ENCODE assay signal across 35 cellular contexts in genomic region chr16:86480444-86480843, GRCh38. TPM values are rescaled to one million over a fixed set of nuclear protein-coding genes. Genes with fewer than 3 reads are reported as not detected.
DNase-seq lines count a peak whose midpoint lies in the region; TF ChIP-seq lines count a peak whose summit lies in the region.
"Had no signal": no experiment of that assay in that cellular context is flagged by ENCODE, and none has a peak within 500 bp of the region (broad histone marks: within the 10 kb centered on the region; RNA-seq: fewer than 3 reads in every experiment).

No MANE protein-coding gene starts in this region.

- no peaks in the 10 kb centered on the region for H3K9me3 ChIP-seq in hepatocyte (ENCODE audit: low read depth)
- H3K9me3 ChIP-seq: MG63, SK-N-SH had no signal

- no peak overlapping the region for H3K4me3 ChIP-seq in hepatocyte
- no peak overlapping the region for H3K4me3 ChIP-seq in urinary bladder (ENCODE audit: low read depth, low read length)
- H3K4me3 ChIP-seq: BLaER1, cardiac muscle cell, coronary artery, heart right ventricle, MG63, PC-9, suprapubic skin, uterus had no signal

- H3K27me3 Mint-ChIP-seq in osteocyte (ENCODE audit: unreplicated experiment) = peaks cover 62% of the 10 kb centered on the region

- DNase-seq in amygdala (lab: John Stamatoyannopoulos, UW) = peak in 32 of 56 donors; percentile 2 to 69 (median 22)
- DNase-seq in hepatocyte (ENCODE audit: low spot score) = no peak
- peak; percentile 81 for DNase-seq in pons (ENCODE audit: low spot score)
- DNase-seq in HK-2 (ENCODE audit: unreplicated experiment) = no peak
- DNase-seq in stimulated activated CD4-positive, alpha-beta T cell treated with anti-CD3 and anti-CD28 coated beads, Interleukin-2, amount 100 ng/mL, for 48 hours = no peak
- no peak for DNase-seq in osteocyte (ENCODE audit: extremely low spot score, unreplicated experiment)
- DNase-seq: ACHN; activated CD4-positive, alpha-beta T cell treated with anti-CD3 and anti-CD28 coated beads, Interleukin-2, amount 50 U/mL, for 1 hour; activated effector memory CD4-positive, alpha-beta T cell treated with anti-CD3 and anti-CD28 coated beads, Interleukin-2, amount 50 U/mL, for 16 hours; activated T-cell treated with anti-CD3 and anti-CD28 coated beads, Interleukin-2, amount 50 U/mL, for 1 hour; DMS153; effector memory CD8-positive, alpha-beta T cell; heart right ventricle; left colon; MG63; NCI-H1105 treated with DMSO at 0.1 percent for 48 hours; NCI-H2029; NCI-H2227 treated with DMSO at 0.1 percent for 48 hours; NCI-H526 treated with DMSO at 0.1 percent for 48 hours; PC-9; SK-N-SH; stimulated activated CD4-positive, alpha-beta T cell treated with anti-CD3 and anti-CD28 coated beads, Interleukin-4, amount 100 ng/mL, for 24 hours; uterus had no signal

- H3K36me3 ChIP-seq in hepatocyte (replicated peaks; ENCODE audit: insufficient read depth, low read depth) (no peaks in the 10 kb centered on the region), urinary bladder (ENCODE audit: insufficient read depth) (no peaks in the 10 kb centered on the region)
- H3K36me3 ChIP-seq: BLaER1, cardiac muscle cell, heart right ventricle, suprapubic skin, uterus had no signal

- H3K4me3 Mint-ChIP-seq in osteocyte (ENCODE audit: unreplicated experiment) = no peak overlapping the region
- H3K4me3 Mint-ChIP-seq: activated naive CD8-positive, alpha-beta T cell; effector memory CD8-positive, alpha-beta T cell; memory B cell; neural crest cell; WTC11 had no signal

- H3K27ac Mint-ChIP-seq in osteocyte (ENCODE audit: unreplicated experiment) = no peak overlapping the region
- H3K27ac Mint-ChIP-seq: activated naive CD8-positive, alpha-beta T cell; effector memory CD8-positive, alpha-beta T cell; memory B cell; WTC11 had no signal

- no peak overlapping the region for H2AFZ ChIP-seq in hepatocyte
- H2AFZ ChIP-seq: PC-9 had no signal

- H3K9me3 Mint-ChIP-seq in osteocyte (ENCODE audit: unreplicated experiment) = no peaks in the 10 kb centered on the region
- H3K9me3 Mint-ChIP-seq: effector memory CD8-positive, alpha-beta T cell had no signal

- no peaks in the 10 kb centered on the region for H3K36me3 Mint-ChIP-seq in osteocyte (ENCODE audit: unreplicated experiment)
- H3K36me3 Mint-ChIP-seq: activated naive CD8-positive, alpha-beta T cell; memory B cell had no signal

- no peak overlapping the region for H3K4me2 ChIP-seq in hepatocyte
- H3K4me2 ChIP-seq: BLaER1, KMS-11, PC-9, SK-N-SH had no signal

- H3K4me1 ChIP-seq in hepatocyte (ENCODE audit: insufficient read depth) (peaks cover 3% of the 10 kb centered on the region), urinary bladder (ENCODE audit: insufficient read depth) (no peaks in the 10 kb centered on the region)
- H3K4me1 ChIP-seq: BLaER1, uterus had no signal

- 73% methylated on average over 15 of the region's 15 CpGs for WGBS in hepatocyte (ENCODE audit: low lambda C conversion rate, missing lambda C conversion rate)
- 42% methylated on average over 15 of the region's 15 CpGs for WGBS in urinary bladder

- H3K27ac ChIP-seq in hepatocyte (peak overlapping the region; percentile 12), urinary bladder (ENCODE audit: low read depth) (peak overlapping the region; percentile 64)
- H3K27ac ChIP-seq: BLaER1, cardiac muscle cell, coronary artery, heart right ventricle, HL-60, KMS-11, PC-9, suprapubic skin, uterus had no signal

- peaks cover 4% of the 10 kb centered on the region for H4K20me1 ChIP-seq in hepatocyte (ENCODE audit: insufficient read depth, poor library complexity, severe bottlenecking)
- H4K20me1 ChIP-seq: BLaER1 had no signal

- TF ChIP-seq CTCF in hepatocyte (IDR thresholded peaks at IDR 0.05; ENCODE audit: poor library complexity) (no peak), osteocyte (IDR thresholded peaks at IDR 0.05) (no peak)

- peaks cover 8% of the 10 kb centered on the region for H3K27me3 ChIP-seq in hepatocyte
- H3K27me3 ChIP-seq: MG63 had no signal

- no peaks in the 10 kb centered on the region for H3K9me2 ChIP-seq in hepatocyte (replicated peaks; ENCODE audit: insufficient read depth)
- H3K9me2 ChIP-seq: SK-N-SH had no signal

- peaks cover 3% of the 10 kb centered on the region for H3K79me2 ChIP-seq in hepatocyte

- peaks cover 8% of the 10 kb centered on the region for H3K4me1 Mint-ChIP-seq in osteocyte (ENCODE audit: unreplicated experiment)
- H3K4me1 Mint-ChIP-seq: memory B cell had no signal

RNA-seq across cellular contexts. Expression of gene FOXF1, which starts 29.9 kb away (rescaled TPM):
- total RNA-seq in hepatocyte (23.7 and 26.8 TPM in 2 replicates), urinary bladder (28.9 TPM), osteocyte (not detected in 2 replicates)
- polyA plus RNA-seq in hepatocyte (30.0 and 37.4 TPM in 2 replicates), urinary bladder (83.3 TPM)
- total RNA-seq: neural crest cell; PC-9; T-helper 1 cell treated with Interleukin-12 subunit alpha and Interleukin-12 subunit beta and Interleukin-4 antibody, amounts not matched to agents 30 ng/mL and 1 ng/mL, for 36 hours; WTC11 had no signal

Comparison
In these comparisons a context has a peak if more than half of its experiments do, and no peak if none do; other contexts are left out.
1. DNase-seq: peak in amygdala (32 of 56) and pons (single experiment); none in hepatocyte (single experiment), HK-2 (single experiment), stimulated activated CD4-positive, alpha-beta T cell treated with anti-CD3 and anti-CD28 coated beads, Interleukin-2, amount 100 ng/mL, for 48 hours (0 of 2) and osteocyte (single experiment).
2. RNA of gene FOXF1, which starts 29.9 kb away (total RNA-seq): 28.9 TPM in urinary bladder (single experiment) and 23.7 to 26.8 TPM in hepatocyte; not detected in osteocyte; every median in the first group is over 10 times any median in the second.